In the genomic region with DNA sequence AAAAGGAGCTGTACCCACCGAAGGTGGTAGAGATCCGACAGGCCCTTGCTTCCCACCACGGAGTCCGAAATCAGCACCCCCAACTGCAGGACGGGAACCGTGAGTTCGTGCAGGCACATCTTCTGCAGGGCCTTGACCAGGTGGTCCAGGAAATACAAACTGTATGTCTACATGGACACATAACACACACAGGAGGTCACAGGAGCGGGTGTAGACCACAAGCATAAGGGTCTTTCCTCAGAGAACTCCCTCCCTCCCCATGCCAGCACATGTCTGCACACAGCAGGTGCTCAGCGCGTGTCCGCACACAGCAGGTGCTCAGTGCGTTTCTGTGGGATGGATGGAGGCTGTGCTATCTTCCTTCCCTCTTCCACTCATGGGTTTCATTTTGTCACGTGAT, we compare ENCODE assay signal across 22 cellular contexts.
DNase-seq lines count a peak whose midpoint lies in the region; ATAC-seq, FAIRE-seq and TF ChIP-seq lines count a peak whose summit lies in the region.
"Had no signal": no experiment of that assay in that cellular context is flagged by ENCODE, and none has a peak within 500 bp of the region (broad histone marks: within the 10 kb centered on the region; RNA-seq: fewer than 3 reads in every experiment).

No MANE protein-coding gene starts in this region.

- no peak overlapping the region for H2BK5ac ChIP-seq in H1 (ENCODE audit: low read depth, low read length)

- H3K27me3 Mint-ChIP-seq in progenitor cell of endocrine pancreas, result peaks cover 16% of the 10 kb centered on the region
- peaks cover 37 to 59% of the 10 kb centered on the region in 2 donors for H3K27me3 Mint-ChIP-seq in effector memory CD8-positive, alpha-beta T cell

- intact Hi-C loops in heart left ventricle (cut with DNase I) (no loop called here), left cardiac atrium (cut with DNase I) (no loop called here), sigmoid colon (cut with DNase I) (no loop called here), aorta (cut with DNase I) (no loop called here)

- no peak overlapping the region for H3K27ac Mint-ChIP-seq in progenitor cell of endocrine pancreas
- H3K27ac Mint-ChIP-seq in effector memory CD8-positive, alpha-beta T cell, result no peak overlapping the region
- H3K27ac Mint-ChIP-seq: CD4-positive, alpha-beta memory T cell had no signal

- H4K5ac ChIP-seq in H1 (ENCODE audit: insufficient read length, low read depth, low read length), result no peak overlapping the region

- H3K27ac ChIP-seq in heart left ventricle, result no peak overlapping the region
- H3K27ac ChIP-seq in H1 (ENCODE audit: low read depth, low read length), result no peak overlapping the region
- no peak overlapping the region for H3K27ac ChIP-seq in sigmoid colon
- no peak overlapping the region for H3K27ac ChIP-seq in aorta (ENCODE audit: low read depth in 1 of 2, low read length in 2 of 2)
- H3K27ac ChIP-seq: BLaER1 had no signal

- H3K56ac ChIP-seq in H1 (replicated peaks; ENCODE audit: insufficient read length, low read depth, low read length), result peak overlapping the region; percentile 25

- H2AFZ ChIP-seq in H1 (ENCODE audit: low read length), result no peak overlapping the region

- FAIRE-seq in H1 (lab: Jason Lieb, UNC), result no peak
- FAIRE-seq: GM12878, K562, RCC 7860 had no signal

- H2BK12ac ChIP-seq in H1 (ENCODE audit: low read depth, low read length), result no peak overlapping the region

- ATAC-seq in heart left ventricle, result no peak
- ATAC-seq in left cardiac atrium, result no peak
- ATAC-seq in aorta (ENCODE audit: low FRiP score), result no peak
- no peak for ATAC-seq in HG02571 (IDR thresholded peaks at IDR 0.05; ENCODE audit: unreplicated experiment)
- no peak for ATAC-seq in effector memory CD8-positive, alpha-beta T cell (replicated peaks)
- ATAC-seq: GM12878, K562 had no signal

- DNase-seq in heart left ventricle (peak in 3 of 5 donors; percentile 0 to 12 (median 6)), left cardiac atrium (no peak), H1 (ENCODE audit: low read depth in 1 of 2, low spot score in 2 of 2) (no peak), sigmoid colon (peak; percentile 50), aorta (peak; percentile 18 to 25), progenitor cell of endocrine pancreas (ENCODE audit: low spot score, unreplicated experiment) (no peak)
- DNase-seq in effector memory CD8-positive, alpha-beta T cell, result no peak
- DNase-seq: Calu3; CD4-positive, alpha-beta memory T cell; GF-D8; NCI-H1092 treated with DMSO at 0.1 percent for 48 hours; NCI-H146; NCI-H2081 treated with DMSO at 0.1 percent for 48 hours; NCI-H510A; NCI-H748 treated with DMSO at 0.1 percent for 48 hours; NK-92 treated with Interleukin-12 subunit alpha and Interleukin-12 subunit beta, amount 100 ng/mL, for 24 hours; Right ventricle myocardium superior had no signal

- H4K20me1 ChIP-seq in H1 (replicated peaks in 1 of 2; ENCODE audit: control insufficient read depth in 1 of 2, insufficient read depth in 2 of 2, low read length in 2 of 2), result no peaks in the 10 kb centered on the region
- H4K20me1 ChIP-seq: BLaER1 had no signal

- no peak for TF ChIP-seq EP300 in H1 (IDR thresholded peaks at IDR 0.05; ENCODE audit: borderline replicate concordance in 1 of 2, low read depth in 2 of 2, low read length in 2 of 2)
- TF ChIP-seq EP300 in sigmoid colon (IDR thresholded peaks at IDR 0.05), result no peak

- 0 out of 2 replicates have a peak, but pooled peaks cover 2% of the 10 kb centered on the region for H3K23me2 ChIP-seq in H1 (ENCODE audit: low read depth, low read length)

- H3K27me3 ChIP-seq in heart left ventricle, result peaks cover 0 to 42% (median 7%) of the 10 kb centered on the region in 9 donors
- no peaks in the 10 kb centered on the region; a peak in 1 of 7 replicates for H3K27me3 ChIP-seq in H1 (replicated peaks in 1 of 4; ENCODE audit: control insufficient read depth in 3 of 4, extremely low read depth in 1 of 4, insufficient read depth in 3 of 4, low read length in 3 of 4)
- H3K27me3 ChIP-seq in sigmoid colon, result peaks cover 0 to 8% (median 0%) of the 10 kb centered on the region in 3 donors
- H3K27me3 ChIP-seq in aorta (ENCODE audit: control insufficient read depth in 1 of 2, insufficient read depth in 2 of 2, low read length in 1 of 2), result no peaks in the 10 kb centered on the region
- H3K27me3 ChIP-seq: BLaER1 had no signal

- H3K4me3 ChIP-seq in heart left ventricle (no peak overlapping the region), H1 (ENCODE audit: extremely low read depth in 1 of 4, insufficient read depth in 2 of 4, low read depth in 3 of 4, low read length in 4 of 4) (no peak overlapping the region), sigmoid colon (no peak overlapping the region), aorta (ENCODE audit: low read length in 2 of 2) (no peak overlapping the region)
- H3K4me3 ChIP-seq: BLaER1, GM12878, K562 had no signal

- no peak overlapping the region for H2BK20ac ChIP-seq in H1 (ENCODE audit: low read length)

- no peak overlapping the region for H3K9ac ChIP-seq in H1 (replicated peaks in 1 of 4; ENCODE audit: extremely low read depth in 1 of 4, low read depth in 3 of 4, low read length in 3 of 4)
- H3K9ac ChIP-seq: BLaER1 had no signal

- no peaks in the 10 kb centered on the region for H3K4me1 Mint-ChIP-seq in progenitor cell of endocrine pancreas (ENCODE audit: low read depth)
- no peaks in the 10 kb centered on the region for H3K4me1 Mint-ChIP-seq in effector memory CD8-positive, alpha-beta T cell (ENCODE audit: low read depth in 2 of 2)
- H3K4me1 Mint-ChIP-seq: CD4-positive, alpha-beta memory T cell had no signal

- no peaks in the 10 kb centered on the region for H3K36me3 ChIP-seq in heart left ventricle
- no peaks in the 10 kb centered on the region for H3K36me3 ChIP-seq in H1 (ENCODE audit: control insufficient read depth in 2 of 4, insufficient read depth in 4 of 4, low read length in 3 of 4)
- no peaks in the 10 kb centered on the region for H3K36me3 ChIP-seq in sigmoid colon
- no peaks in the 10 kb centered on the region for H3K36me3 ChIP-seq in aorta (ENCODE audit: control insufficient read depth in 1 of 2, insufficient read depth in 2 of 2, low read length in 1 of 2)
- H3K36me3 ChIP-seq: BLaER1 had no signal

- H3K4me2 ChIP-seq in H1 (ENCODE audit: insufficient read depth in 1 of 2, low read depth in 2 of 2, low read length in 2 of 2), result no peak overlapping the region

- TF ChIP-seq RAD21 in H1 (IDR thresholded peaks at IDR 0.05 in 1 of 2, conservative IDR thresholded peaks at IDR 0.05 in 1 of 2; ENCODE audit: low read depth in 2 of 2, low read length in 2 of 2), result no peak

- H3K14ac ChIP-seq in H1 (ENCODE audit: insufficient read length), result no peak overlapping the region

- H3K79me1 ChIP-seq in H1 (ENCODE audit: low read depth, low read length), result no peaks in the 10 kb centered on the region

- peaks cover 0 to 16% (median 0%) of the 10 kb centered on the region in 12 donors for H3K9me3 ChIP-seq in heart left ventricle
- no peaks in the 10 kb centered on the region for H3K9me3 ChIP-seq in H1 (ENCODE audit: insufficient read depth in 2 of 2, low read depth in 1 of 2, low read length in 1 of 2)
- peaks cover 0 to 3% (median 0%) of the 10 kb centered on the region in 4 donors for H3K9me3 ChIP-seq in sigmoid colon
- H3K9me3 ChIP-seq in aorta (ENCODE audit: control insufficient read depth, low read length), result peaks cover 4% of the 10 kb centered on the region

- CTCF ChIA-PET in H1 (lab: Charles Lee; ENCODE audit: partially characterized antibody), result no interaction called here

- no peak overlapping the region for H3K4me3 Mint-ChIP-seq in progenitor cell of endocrine pancreas (ENCODE audit: low read depth)
- H3K4me3 Mint-ChIP-seq in effector memory CD8-positive, alpha-beta T cell, result no peak overlapping the region
- H3K4me3 Mint-ChIP-seq: CD4-positive, alpha-beta memory T cell had no signal

- H3K18ac ChIP-seq in H1 (ENCODE audit: extremely low read depth, low read length), result no peak overlapping the region

- H4K8ac ChIP-seq in H1 (ENCODE audit: extremely low read depth, insufficient read depth, low read length), result no peak overlapping the region

- H2AK5ac ChIP-seq in H1 (ENCODE audit: low read depth, low read length), result no peak overlapping the region

- no peak overlapping the region for H4K91ac ChIP-seq in H1 (replicated peaks; ENCODE audit: insufficient read length, low read length)

- H3K79me2 ChIP-seq in H1 (ENCODE audit: control insufficient read depth in 1 of 2, insufficient read depth in 2 of 2, low read length in 2 of 2), result no peaks in the 10 kb centered on the region

- TF ChIP-seq POLR2A in heart left ventricle (IDR thresholded peaks at IDR 0.05) (no peak), H1 (IDR thresholded peaks at IDR 0.05; ENCODE audit: control extremely low read depth in 1 of 2, low read depth in 2 of 2, low read length in 2 of 2) (no peak), sigmoid colon (IDR thresholded peaks at IDR 0.05) (no peak)

- peaks cover 16% of the 10 kb centered on the region for H3K9me3 Mint-ChIP-seq in progenitor cell of endocrine pancreas (ENCODE audit: low read depth)
- H3K9me3 Mint-ChIP-seq in effector memory CD8-positive, alpha-beta T cell, result no peaks in the 10 kb centered on the region

- 87 to 90% (median 90%) methylated on average over 13 of the region's 13 CpGs for WGBS in heart left ventricle, 4 donors
- WGBS in H1 (ENCODE audit: extremely low coverage in 1 of 2, insufficient coverage in 1 of 2, insufficient read length in 1 of 2, insufficient replicate concordance in 2 of 2, low coverage in 1 of 2, low lambda C conversion rate in 2 of 2, missing lambda C conversion rate in 1 of 2), 2 experiments, result 92% methylated on average over 13 of the region's 13 CpGs; no CpG with 5 or more reads in 1 of the 2 experiments
- 90 to 91% methylated on average over 13 of the region's 13 CpGs for WGBS in sigmoid colon, 2 donors
- 86 to 88% methylated on average over 13 of the region's 13 CpGs for WGBS in aorta, 2 donors

- POLR2A ChIA-PET in H1 (lab: Charles Lee; ENCODE audit: partially characterized antibody), result no interaction called here

- no peak overlapping the region for H2BK120ac ChIP-seq in H1 (replicated peaks; ENCODE audit: low read depth, low read length)

- no peak overlapping the region for H2BK15ac ChIP-seq in H1 (ENCODE audit: low read length)

- TF ChIP-seq CTCF in heart left ventricle (IDR thresholded peaks at IDR 0.05), result no peak
- TF ChIP-seq CTCF in H1 (IDR thresholded peaks at IDR 0.05; ENCODE audit: control extremely low read depth in 1 of 3, insufficient read depth in 1 of 3, low read depth in 1 of 3, low read length in 3 of 3), result no peak
- TF ChIP-seq CTCF in sigmoid colon (IDR thresholded peaks at IDR 0.05), result no peak
- no peak for TF ChIP-seq CTCF in progenitor cell of endocrine pancreas (IDR thresholded peaks at IDR 0.05; ENCODE audit: unreplicated experiment)

- H3K4ac ChIP-seq in H1 (replicated peaks; ENCODE audit: insufficient read length, low read depth, low read length), result peak overlapping the region; percentile 53

- H3K23ac ChIP-seq in H1 (ENCODE audit: insufficient read length), result no peak overlapping the region

- no peaks in the 10 kb centered on the region for H3K4me1 ChIP-seq in heart left ventricle
- H3K4me1 ChIP-seq in H1 (replicated peaks in 1 of 4; ENCODE audit: control insufficient read depth in 3 of 4, insufficient read depth in 4 of 4, low read length in 3 of 4), result no peaks in the 10 kb centered on the region
- H3K4me1 ChIP-seq in sigmoid colon, result no peaks in the 10 kb centered on the region
- no peaks in the 10 kb centered on the region for H3K4me1 ChIP-seq in aorta (ENCODE audit: control insufficient read depth in 1 of 2, insufficient read depth in 2 of 2, low read length in 2 of 2)

- H3K36me3 Mint-ChIP-seq in progenitor cell of endocrine pancreas (ENCODE audit: insufficient read depth), result peaks cover 13% of the 10 kb centered on the region
- no peaks in the 10 kb centered on the region for H3K36me3 Mint-ChIP-seq in effector memory CD8-positive, alpha-beta T cell (ENCODE audit: insufficient read depth)
- H3K36me3 Mint-ChIP-seq: CD4-positive, alpha-beta memory T cell had no signal

Comparison
In these comparisons a context has a peak if more than half of its experiments do, and no peak if none do; other contexts are left out.
1. DNase-seq: peak in heart left ventricle (3 of 5), sigmoid colon (single experiment) and aorta (2 of 2); none in left cardiac atrium (single experiment), H1 (0 of 2), progenitor cell of endocrine pancreas (single experiment) and effector memory CD8-positive, alpha-beta T cell (0 of 3).